1 cellular context compared by ENCODE assay signal in the genomic region with DNA sequence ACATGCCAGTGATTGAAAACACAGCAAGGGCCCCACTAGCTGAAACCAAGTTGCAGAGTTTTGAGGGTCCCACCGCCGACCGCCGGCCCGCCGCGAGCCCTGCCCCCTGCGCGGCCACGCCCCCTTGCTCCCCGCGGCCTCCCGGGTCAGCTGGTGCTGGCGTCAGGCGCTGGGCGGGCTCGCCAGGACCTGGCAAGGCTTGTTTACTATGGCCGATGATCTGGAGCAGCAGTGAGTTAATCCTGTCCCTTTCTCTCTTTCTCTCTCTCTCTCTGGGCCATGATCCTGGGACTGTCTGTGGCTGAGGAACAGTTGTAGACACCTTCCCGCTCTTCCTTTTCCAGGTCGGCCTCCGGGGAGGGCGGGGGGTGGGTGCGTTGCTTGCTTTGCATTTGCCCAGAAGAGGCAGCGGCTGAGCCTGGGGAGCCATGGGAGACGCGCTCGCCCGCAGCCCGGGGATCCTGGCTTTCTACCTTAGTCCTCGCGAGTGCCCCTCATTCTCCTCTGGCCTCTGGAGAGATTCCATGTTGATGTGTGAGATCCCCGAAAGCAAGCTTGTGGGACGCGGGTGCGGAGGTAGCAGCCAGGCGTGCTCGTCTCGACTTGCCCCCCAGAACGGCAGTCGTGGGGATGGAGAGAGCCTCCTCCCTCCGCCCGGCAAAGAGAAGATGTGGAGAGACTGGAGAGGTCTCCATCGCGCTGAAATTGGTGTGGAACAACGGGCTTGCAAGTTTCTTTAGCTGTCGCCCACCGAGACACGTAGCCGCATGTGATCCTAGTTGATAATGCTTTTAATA.
TF ChIP-seq lines count a peak whose summit lies in the region.

Gene ABHD4, plus strand, starts transcription at position 202 of the 797 bp plus-strand sequence. Its CDS starts 7 bp downstream, at position 209.

TF ChIP-seq in HepG2, 621 proteins besides CTCF, POLR2A, EP300 and RAD21 (continued from another document and continues in another):
- TF ChIP-seq POGK (CRISPR knock-in tag; conservative IDR thresholded peaks at IDR 0.05) (peak; percentile 59), ZNF777 (CRISPR knock-in tag; IDR thresholded peaks at IDR 0.05) (peak; percentile 71), ARID5B (CRISPR knock-in tag; IDR thresholded peaks at IDR 0.05) (peak; percentile 53; the same call in 1 of the 2 replicates), ZFP90 (CRISPR knock-in tag; IDR thresholded peaks at IDR 0.05; ENCODE audit: borderline replicate concordance) (peak; percentile 72; the same call in 1 of the 2 replicates), ZNF180 (CRISPR knock-in tag; IDR thresholded peaks at IDR 0.05; ENCODE audit: borderline replicate concordance, low read depth) (no peak), NFKBIZ (CRISPR knock-in tag; IDR thresholded peaks at IDR 0.05) (no peak; the same call in 1 of the 2 replicates), TAF1 (CRISPR knock-in tag; IDR thresholded peaks at IDR 0.05) (peak; percentile 86), EHMT2 (IDR thresholded peaks at IDR 0.05; ENCODE audit: borderline replicate concordance, low read depth, low read length) (no peak), PPARG (CRISPR knock-in tag; conservative IDR thresholded peaks at IDR 0.05) (peak; percentile 68; the same call in 1 of the 2 replicates), ZNF44 (CRISPR knock-in tag; IDR thresholded peaks at IDR 0.05) (peak; percentile 88; the same call in 1 of the 2 replicates), SOX13 (IDR thresholded peaks at IDR 0.05) (no peak; the same call in 1 of the 2 replicates), SOX13 (CRISPR knock-in tag; conservative IDR thresholded peaks at IDR 0.05 in 1 of 2, IDR thresholded peaks at IDR 0.05 in 1 of 2) (peak in 1 of 2 experiments; percentile 35; a peak in 2 of 4 replicates), U2AF1 (optimal IDR thresholded peaks at IDR 0.05; ENCODE audit: low read depth, low read length) (peak; percentile 38), BRCA1 (CRISPR knock-in tag; IDR thresholded peaks at IDR 0.05) (no peak; the same call in 1 of the 2 replicates), ZNF24 (IDR thresholded peaks at IDR 0.05) (no peak), SUZ12 (IDR thresholded peaks at IDR 0.05; ENCODE audit: low read depth, low read length) (0 out of 2 replicates have a peak, but pooled peaks have one; percentile 7), CC2D1A (CRISPR knock-in tag; IDR thresholded peaks at IDR 0.05) (no peak), ZNF713 (CRISPR knock-in tag; IDR thresholded peaks at IDR 0.05) (0 out of 2 replicates have a peak, but pooled peaks have one; percentile 95), YEATS2 (CRISPR knock-in tag; IDR thresholded peaks at IDR 0.05; ENCODE audit: borderline replicate concordance) (peak; percentile 16), TBP (CRISPR knock-in tag; IDR thresholded peaks at IDR 0.05) (peak; percentile 23; the same call in 1 of the 2 replicates), ZNF20 (CRISPR knock-in tag; IDR thresholded peaks at IDR 0.05) (no peak), ZNF570 (CRISPR knock-in tag; IDR thresholded peaks at IDR 0.05; ENCODE audit: borderline replicate concordance) (no peak), KMT2A (CRISPR knock-in tag; IDR thresholded peaks at IDR 0.05) (peak; percentile 88), ZBTB20 (CRISPR knock-in tag; IDR thresholded peaks at IDR 0.05; ENCODE audit: borderline replicate concordance, low read depth) (no peak; the same call in 1 of the 2 replicates), NAIF1 (CRISPR knock-in tag; IDR thresholded peaks at IDR 0.05; ENCODE audit: borderline replicate concordance) (no peak), ZNF235 (CRISPR knock-in tag; IDR thresholded peaks at IDR 0.05; ENCODE audit: borderline replicate concordance) (0 out of 2 replicates have a peak, but pooled peaks have one; percentile 77), AKAP8 (CRISPR knock-in tag; IDR thresholded peaks at IDR 0.05) (peak; percentile 68; the same call in 1 of the 2 replicates), ZNF430 (CRISPR knock-in tag; IDR thresholded peaks at IDR 0.05) (peak; percentile 88), ZNF792 (CRISPR knock-in tag; IDR thresholded peaks at IDR 0.05) (peak; percentile 27; the same call in 1 of the 2 replicates), NFE2 (CRISPR knock-in tag; IDR thresholded peaks at IDR 0.05) (no peak), ZNF225 (CRISPR knock-in tag; IDR thresholded peaks at IDR 0.05) (peak; percentile 96; the same call in 1 of the 2 replicates), ZBTB7B (CRISPR knock-in tag; IDR thresholded peaks at IDR 0.05) (peak; percentile 60; the same call in 1 of the 2 replicates), ZBTB26 (CRISPR knock-in tag; IDR thresholded peaks at IDR 0.05; ENCODE audit: borderline replicate concordance) (peak; percentile 76; the same call in 1 of the 2 replicates), KDM5B (CRISPR knock-in tag; IDR thresholded peaks at IDR 0.05; ENCODE audit: borderline replicate concordance) (peak; percentile 97)
- TF ChIP-seq, protein P1, sequence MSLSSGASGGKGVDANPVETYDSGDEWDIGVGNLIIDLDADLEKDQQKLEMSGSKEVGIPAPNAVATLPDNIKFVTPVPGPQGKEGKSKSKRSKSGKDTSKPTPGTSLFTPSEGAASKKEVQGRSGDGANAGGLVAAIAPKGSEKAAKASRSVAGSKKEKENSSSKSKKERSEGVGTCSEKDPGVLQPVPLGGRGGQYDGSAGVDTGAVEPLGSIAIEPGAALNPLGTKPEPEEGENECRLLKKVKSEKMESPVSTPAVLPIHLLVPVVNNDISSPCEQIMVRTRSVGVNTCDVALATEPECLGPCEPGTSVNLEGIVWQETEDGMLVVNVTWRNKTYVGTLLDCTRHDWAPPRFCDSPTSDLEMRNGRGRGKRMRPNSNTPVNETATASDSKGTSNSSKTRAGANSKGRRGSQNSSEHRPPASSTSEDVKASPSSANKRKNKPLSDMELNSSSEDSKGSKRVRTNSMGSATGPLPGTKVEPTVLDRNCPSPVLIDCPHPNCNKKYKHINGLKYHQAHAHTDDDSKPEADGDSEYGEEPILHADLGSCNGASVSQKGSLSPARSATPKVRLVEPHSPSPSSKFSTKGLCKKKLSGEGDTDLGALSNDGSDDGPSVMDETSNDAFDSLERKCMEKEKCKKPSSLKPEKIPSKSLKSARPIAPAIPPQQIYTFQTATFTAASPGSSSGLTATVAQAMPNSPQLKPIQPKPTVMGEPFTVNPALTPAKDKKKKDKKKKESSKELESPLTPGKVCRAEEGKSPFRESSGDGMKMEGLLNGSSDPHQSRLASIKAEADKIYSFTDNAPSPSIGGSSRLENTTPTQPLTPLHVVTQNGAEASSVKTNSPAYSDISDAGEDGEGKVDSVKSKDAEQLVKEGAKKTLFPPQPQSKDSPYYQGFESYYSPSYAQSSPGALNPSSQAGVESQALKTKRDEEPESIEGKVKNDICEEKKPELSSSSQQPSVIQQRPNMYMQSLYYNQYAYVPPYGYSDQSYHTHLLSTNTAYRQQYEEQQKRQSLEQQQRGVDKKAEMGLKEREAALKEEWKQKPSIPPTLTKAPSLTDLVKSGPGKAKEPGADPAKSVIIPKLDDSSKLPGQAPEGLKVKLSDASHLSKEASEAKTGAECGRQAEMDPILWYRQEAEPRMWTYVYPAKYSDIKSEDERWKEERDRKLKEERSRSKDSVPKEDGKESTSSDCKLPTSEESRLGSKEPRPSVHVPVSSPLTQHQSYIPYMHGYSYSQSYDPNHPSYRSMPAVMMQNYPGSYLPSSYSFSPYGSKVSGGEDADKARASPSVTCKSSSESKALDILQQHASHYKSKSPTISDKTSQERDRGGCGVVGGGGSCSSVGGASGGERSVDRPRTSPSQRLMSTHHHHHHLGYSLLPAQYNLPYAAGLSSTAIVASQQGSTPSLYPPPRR (CRISPR knock-in tag; IDR thresholded peaks at IDR 0.05; ENCODE audit: borderline replicate concordance), result peak; percentile 33; the same call in 1 of the 2 replicates
- TF ChIP-seq, protein P2, sequence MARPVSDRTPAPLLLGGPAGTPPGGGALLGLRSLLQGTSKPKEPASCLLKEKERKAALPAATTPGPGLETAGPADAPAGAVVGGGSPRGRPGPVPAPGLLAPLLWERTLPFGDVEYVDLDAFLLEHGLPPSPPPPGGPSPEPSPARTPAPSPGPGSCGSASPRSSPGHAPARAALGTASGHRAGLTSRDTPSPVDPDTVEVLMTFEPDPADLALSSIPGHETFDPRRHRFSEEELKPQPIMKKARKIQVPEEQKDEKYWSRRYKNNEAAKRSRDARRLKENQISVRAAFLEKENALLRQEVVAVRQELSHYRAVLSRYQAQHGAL (CRISPR knock-in tag; IDR thresholded peaks at IDR 0.05; ENCODE audit: not compliant biosample characterization), result no peak
- TF ChIP-seq, protein P3, sequence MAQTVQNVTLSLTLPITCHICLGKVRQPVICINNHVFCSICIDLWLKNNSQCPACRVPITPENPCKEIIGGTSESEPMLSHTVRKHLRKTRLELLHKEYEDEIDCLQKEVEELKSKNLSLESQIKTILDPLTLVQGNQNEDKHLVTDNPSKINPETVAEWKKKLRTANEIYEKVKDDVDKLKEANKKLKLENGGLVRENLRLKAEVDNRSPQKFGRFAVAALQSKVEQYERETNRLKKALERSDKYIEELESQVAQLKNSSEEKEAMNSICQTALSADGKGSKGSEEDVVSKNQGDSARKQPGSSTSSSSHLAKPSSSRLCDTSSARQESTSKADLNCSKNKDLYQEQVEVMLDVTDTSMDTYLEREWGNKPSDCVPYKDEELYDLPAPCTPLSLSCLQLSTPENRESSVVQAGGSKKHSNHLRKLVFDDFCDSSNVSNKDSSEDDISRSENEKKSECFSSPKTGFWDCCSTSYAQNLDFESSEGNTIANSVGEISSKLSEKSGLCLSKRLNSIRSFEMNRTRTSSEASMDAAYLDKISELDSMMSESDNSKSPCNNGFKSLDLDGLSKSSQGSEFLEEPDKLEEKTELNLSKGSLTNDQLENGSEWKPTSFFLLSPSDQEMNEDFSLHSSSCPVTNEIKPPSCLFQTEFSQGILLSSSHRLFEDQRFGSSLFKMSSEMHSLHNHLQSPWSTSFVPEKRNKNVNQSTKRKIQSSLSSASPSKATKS (CRISPR knock-in tag; IDR thresholded peaks at IDR 0.05), result no peak
- TF ChIP-seq, protein P4, sequence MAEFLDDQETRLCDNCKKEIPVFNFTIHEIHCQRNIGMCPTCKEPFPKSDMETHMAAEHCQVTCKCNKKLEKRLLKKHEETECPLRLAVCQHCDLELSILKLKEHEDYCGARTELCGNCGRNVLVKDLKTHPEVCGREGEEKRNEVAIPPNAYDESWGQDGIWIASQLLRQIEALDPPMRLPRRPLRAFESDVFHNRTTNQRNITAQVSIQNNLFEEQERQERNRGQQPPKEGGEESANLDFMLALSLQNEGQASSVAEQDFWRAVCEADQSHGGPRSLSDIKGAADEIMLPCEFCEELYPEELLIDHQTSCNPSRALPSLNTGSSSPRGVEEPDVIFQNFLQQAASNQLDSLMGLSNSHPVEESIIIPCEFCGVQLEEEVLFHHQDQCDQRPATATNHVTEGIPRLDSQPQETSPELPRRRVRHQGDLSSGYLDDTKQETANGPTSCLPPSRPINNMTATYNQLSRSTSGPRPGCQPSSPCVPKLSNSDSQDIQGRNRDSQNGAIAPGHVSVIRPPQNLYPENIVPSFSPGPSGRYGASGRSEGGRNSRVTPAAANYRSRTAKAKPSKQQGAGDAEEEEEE (CRISPR knock-in tag; IDR thresholded peaks at IDR 0.05; ENCODE audit: borderline replicate concordance), result peak; percentile 55; the same call in 1 of the 2 replicates
